Comparison of ENCODE assay signal across 18 cellular contexts in genomic region chr4:177159600-177159999, GRCh38.
DNase-seq lines count a peak whose midpoint lies in the region; ATAC-seq and TF ChIP-seq lines count a peak whose summit lies in the region.
"Had no signal": no experiment of that assay in that cellular context is flagged by ENCODE, and none has a peak within 500 bp of the region (broad histone marks: within the 10 kb centered on the region; RNA-seq: fewer than 3 reads in every experiment).

No MANE protein-coding gene starts in this region.

- in situ Hi-C loops in GM23248 (cut with MboI): no loop called here

- DNase-seq in GM23338 (ENCODE audit: low spot score) (peak; percentile 1), HT1080 (ENCODE audit: low read depth) (peak; percentile 1), endodermal cell (peak; percentile 53), coronary artery (ENCODE audit: low spot score) (no peak), GM23248 (no peak), psoas muscle (no peak)
- DNase-seq: Calu3; CD8-positive, alpha-beta T cell; DMS 273 treated with DMSO at 0.1 percent for 48 hours; GF-D8; HCEC 1CT; HFFc6; KG1 had no signal

- H4K20me1 ChIP-seq in GM23338 (replicated peaks; ENCODE audit: insufficient read depth) (no peaks in the 10 kb centered on the region), GM23248 (ENCODE audit: insufficient read depth) (no peaks in the 10 kb centered on the region)
- H4K20me1 ChIP-seq: BLaER1 treated with 17β-estradiol and CSF1 and Interleukin-3, amounts not matched to agents 10 nM and 100 nM had no signal

- H3K36me3 ChIP-seq in GM23338 (ENCODE audit: insufficient read depth) (no peaks in the 10 kb centered on the region), endodermal cell (ENCODE audit: control insufficient read depth, insufficient read depth, low read length) (no peaks in the 10 kb centered on the region), GM23248 (ENCODE audit: low read depth) (no peaks in the 10 kb centered on the region), psoas muscle (ENCODE audit: insufficient read depth in 1 of 2, low read depth in 1 of 2) (no peaks in the 10 kb centered on the region)
- H3K36me3 ChIP-seq: BLaER1 treated with 17β-estradiol and CSF1 and Interleukin-3, amounts not matched to agents 10 nM and 100 nM had no signal

- ATAC-seq in GM23338: no peak
- ATAC-seq in stimulated activated memory B cell treated with anti-CD40 and anti-IgM and Interleukin-4, amounts not matched to agents 10 μg/mL and 1 μg/mL and 100 μg/mL, for 72 hours: peak; percentile 47
- ATAC-seq in psoas muscle: no peak
- ATAC-seq: CD8-positive, alpha-beta T cell; HepG2 had no signal

- H3K4me3 ChIP-seq in GM23338 (no peak overlapping the region), endodermal cell (ENCODE audit: low read length) (no peak overlapping the region), coronary artery (no peak overlapping the region), GM23248 (no peak overlapping the region), psoas muscle (no peak overlapping the region)
- H3K4me3 ChIP-seq: BLaER1 treated with 17β-estradiol and CSF1 and Interleukin-3, amounts not matched to agents 10 nM and 100 nM had no signal

- H3K9me3 ChIP-seq in endodermal cell (ENCODE audit: control insufficient read depth, low read length) (no peaks in the 10 kb centered on the region), GM23248 (ENCODE audit: low read depth) (no peaks in the 10 kb centered on the region), psoas muscle (no peaks in the 10 kb centered on the region)
- H3K9me3 ChIP-seq: BLaER1 treated with 17β-estradiol and CSF1 and Interleukin-3, amounts not matched to agents 10 nM and 100 nM had no signal

- H3K79me2 ChIP-seq in GM23338 (replicated peaks; ENCODE audit: insufficient read depth) (no peaks in the 10 kb centered on the region), GM23248 (ENCODE audit: insufficient read depth) (no peaks in the 10 kb centered on the region)

- no peak overlapping the region for H3K27ac ChIP-seq in GM23338 (ENCODE audit: low read depth)
- H3K27ac ChIP-seq in endodermal cell (ENCODE audit: low read depth, low read length): no peak overlapping the region
- no peak overlapping the region for H3K27ac ChIP-seq in coronary artery
- H3K27ac ChIP-seq in GM23248: no peak overlapping the region
- H3K27ac ChIP-seq in psoas muscle: no peak overlapping the region
- H3K27ac ChIP-seq: BLaER1 treated with 17β-estradiol and CSF1 and Interleukin-3, amounts not matched to agents 10 nM and 100 nM had no signal

- H2AFZ ChIP-seq in GM23338: no peak overlapping the region
- H2AFZ ChIP-seq in GM23248: no peak overlapping the region

- H3F3A ChIP-seq in GM23338 (replicated peaks; ENCODE audit: low read depth) (no peaks in the 10 kb centered on the region), GM23248 (ENCODE audit: insufficient read depth) (no peaks in the 10 kb centered on the region)

- H3K27me3 ChIP-seq in GM23338 (ENCODE audit: insufficient read depth) (no peaks in the 10 kb centered on the region), endodermal cell (ENCODE audit: control insufficient read depth, insufficient read depth, low read length, poor library complexity, severe bottlenecking) (no peaks in the 10 kb centered on the region), GM23248 (replicated peaks; ENCODE audit: insufficient read depth) (no peaks in the 10 kb centered on the region), psoas muscle (ENCODE audit: insufficient read depth in 3 of 3, low read length in 2 of 3) (no peaks in the 10 kb centered on the region)
- H3K27me3 ChIP-seq: BLaER1 treated with 17β-estradiol and CSF1 and Interleukin-3, amounts not matched to agents 10 nM and 100 nM had no signal

- H3K9me3 Mint-ChIP-seq in GM23338: peaks cover 6% of the 10 kb centered on the region; the same call in 1 of the 3 replicates
- H3K9me3 Mint-ChIP-seq in endodermal cell: peaks cover 4% of the 10 kb centered on the region
- H3K9me3 Mint-ChIP-seq in stimulated activated memory B cell treated with anti-CD40 and anti-IgM and Interleukin-4, amounts not matched to agents 10 μg/mL and 1 μg/mL and 100 μg/mL, for 72 hours: peaks cover 10% of the 10 kb centered on the region
- H3K9me3 Mint-ChIP-seq: CD8-positive, alpha-beta T cell; HFFc6 had no signal

- H3K4me2 ChIP-seq in GM23338 (no peak overlapping the region), GM23248 (ENCODE audit: unreplicated experiment) (no peak overlapping the region)
- H3K4me2 ChIP-seq: BLaER1 treated with 17β-estradiol and CSF1 and Interleukin-3, amounts not matched to agents 10 nM and 100 nM had no signal

- peaks cover 3% of the 10 kb centered on the region; the same call in 1 of the 3 replicates for H3K36me3 Mint-ChIP-seq in GM23338 (ENCODE audit: low read depth)
- no peaks in the 10 kb centered on the region for H3K36me3 Mint-ChIP-seq in endodermal cell (ENCODE audit: low read depth)
- no peaks in the 10 kb centered on the region for H3K36me3 Mint-ChIP-seq in stimulated activated memory B cell treated with anti-CD40 and anti-IgM and Interleukin-4, amounts not matched to agents 10 μg/mL and 1 μg/mL and 100 μg/mL, for 72 hours
- H3K36me3 Mint-ChIP-seq: CD8-positive, alpha-beta T cell; IgD-negative memory B cell had no signal

- no peak overlapping the region for H3K27ac Mint-ChIP-seq in GM23338
- no peak overlapping the region for H3K27ac Mint-ChIP-seq in endodermal cell
- no peak overlapping the region for H3K27ac Mint-ChIP-seq in stimulated activated memory B cell treated with anti-CD40 and anti-IgM and Interleukin-4, amounts not matched to agents 10 μg/mL and 1 μg/mL and 100 μg/mL, for 72 hours
- H3K27ac Mint-ChIP-seq: B cell; CD8-positive, alpha-beta T cell; HFFc6 had no signal

- H3K27me3 Mint-ChIP-seq in GM23338 (ENCODE audit: insufficient read depth, low read depth, poor library complexity) (peaks cover 2% of the 10 kb centered on the region), endodermal cell (ENCODE audit: insufficient read depth) (no peaks in the 10 kb centered on the region)
- H3K27me3 Mint-ChIP-seq in stimulated activated memory B cell treated with anti-CD40 and anti-IgM and Interleukin-4, amounts not matched to agents 10 μg/mL and 1 μg/mL and 100 μg/mL, for 72 hours: no peaks in the 10 kb centered on the region
- H3K27me3 Mint-ChIP-seq: B cell, IgD-negative memory B cell had no signal

- no peak for TF ChIP-seq CTCF in GM23338 (conservative IDR thresholded peaks at IDR 0.05; ENCODE audit: low read depth in 2 of 2)
- TF ChIP-seq CTCF in endodermal cell (conservative IDR thresholded peaks at IDR 0.05): no peak
- no peak for TF ChIP-seq CTCF in coronary artery (IDR thresholded peaks at IDR 0.05)
- TF ChIP-seq CTCF in psoas muscle (IDR thresholded peaks at IDR 0.05): no peak

- intact Hi-C loops in psoas muscle (cut with DNase I): no loop called here

- no peaks in the 10 kb centered on the region for H3K4me1 ChIP-seq in GM23338 (ENCODE audit: insufficient read depth)
- no peaks in the 10 kb centered on the region for H3K4me1 ChIP-seq in endodermal cell (ENCODE audit: control insufficient read depth, insufficient read depth, low read length)
- H3K4me1 ChIP-seq in GM23248 (ENCODE audit: insufficient read depth): no peaks in the 10 kb centered on the region
- H3K4me1 ChIP-seq in psoas muscle: no peaks in the 10 kb centered on the region
- H3K4me1 ChIP-seq: BLaER1 treated with 17β-estradiol and CSF1 and Interleukin-3, amounts not matched to agents 10 nM and 100 nM had no signal

- 90% methylated on average over 5 of the region's 6 CpGs; no CpG with 5 or more reads in 1 of the 2 experiments for WGBS in endodermal cell (ENCODE audit: insufficient coverage in 1 of 2, insufficient read length in 1 of 2), 2 experiments
- 59 to 80% methylated on average over 5 to 6 of the region's 6 CpGs for WGBS in GM23248 (ENCODE audit: low coverage in 1 of 2, low lambda C conversion rate in 2 of 2, missing lambda C conversion rate in 2 of 2), 2 experiments
- 63 to 70% (median 68%) methylated on average over 6 of the region's 6 CpGs for WGBS in psoas muscle, 3 donors

- no peaks in the 10 kb centered on the region for H3K4me1 Mint-ChIP-seq in GM23338
- no peaks in the 10 kb centered on the region for H3K4me1 Mint-ChIP-seq in endodermal cell
- H3K4me1 Mint-ChIP-seq in stimulated activated memory B cell treated with anti-CD40 and anti-IgM and Interleukin-4, amounts not matched to agents 10 μg/mL and 1 μg/mL and 100 μg/mL, for 72 hours: no peaks in the 10 kb centered on the region
- H3K4me1 Mint-ChIP-seq: B cell had no signal

- H3K4me3 Mint-ChIP-seq in GM23338 (no peak overlapping the region), endodermal cell (no peak overlapping the region)
- H3K4me3 Mint-ChIP-seq in stimulated activated memory B cell treated with anti-CD40 and anti-IgM and Interleukin-4, amounts not matched to agents 10 μg/mL and 1 μg/mL and 100 μg/mL, for 72 hours: no peak overlapping the region
- H3K4me3 Mint-ChIP-seq: B cell; CD8-positive, alpha-beta T cell; HFFc6; IgD-negative memory B cell had no signal

- H3K9me2 ChIP-seq in GM23338 (ENCODE audit: insufficient read depth) (0 out of 2 replicates have a peak, but pooled peaks cover 2% of the 10 kb centered on the region), GM23248 (ENCODE audit: insufficient read depth) (no peaks in the 10 kb centered on the region)

- H3K9ac ChIP-seq in endodermal cell (ENCODE audit: extremely low read depth, low read length, poor library complexity, severe bottlenecking) (no peak overlapping the region), GM23248 (no peak overlapping the region)
- H3K9ac ChIP-seq: BLaER1 treated with 17β-estradiol and CSF1 and Interleukin-3, amounts not matched to agents 10 nM and 100 nM had no signal

TF ChIP-seq in GM23338, 12 proteins besides CTCF, POLR2A, EP300 and RAD21:
- TF ChIP-seq NANOG (IDR thresholded peaks at IDR 0.05; ENCODE audit: borderline replicate concordance) (no peak), EZH2 (IDR thresholded peaks at IDR 0.05; ENCODE audit: low read depth, unreplicated experiment) (no peak), ETS1 (IDR thresholded peaks at IDR 0.05) (no peak), ZNF114 (CRISPR knock-in tag; IDR thresholded peaks at IDR 0.05) (no peak)

Comparison
In these comparisons a context has a peak if more than half of its experiments do, and no peak if none do; other contexts are left out.
1. DNase-seq: peak in GM23338 (single experiment), HT1080 (single experiment) and endodermal cell (single experiment); none in coronary artery (single experiment), GM23248 (single experiment) and psoas muscle (0 of 2).